In the genomic region with DNA sequence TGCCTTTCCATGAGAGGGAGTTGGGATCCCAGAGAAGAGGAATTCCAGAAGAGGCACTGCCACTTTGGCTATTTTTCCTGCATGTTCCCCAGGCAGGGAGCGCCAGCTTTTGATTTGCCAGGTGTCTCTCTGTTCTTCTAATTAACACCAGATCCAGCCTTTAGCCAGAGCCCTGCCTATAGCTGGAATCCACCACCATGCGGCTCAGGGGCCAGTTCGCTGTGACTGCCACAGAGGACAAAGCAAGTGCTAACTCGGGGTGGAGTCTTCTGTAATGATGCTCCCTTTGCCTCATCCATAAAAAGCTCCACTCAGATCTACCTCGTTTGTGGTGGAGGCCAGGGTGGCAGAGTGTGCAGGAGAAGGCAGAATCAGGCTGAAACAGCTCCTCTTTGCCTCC, we compare ENCODE assay signal across 8 cellular contexts. TPM values are rescaled to one million over a fixed set of nuclear protein-coding genes. Genes with fewer than 3 reads are reported as not detected.
DNase-seq lines count a peak whose midpoint lies in the region; ATAC-seq and TF ChIP-seq lines count a peak whose summit lies in the region.

No MANE protein-coding gene starts in this region.

- peaks cover 20% of the 10 kb centered on the region for H3F3A ChIP-seq in smooth muscle cell (ENCODE audit: low read depth)

- no peak overlapping the region for H3K4me3 ChIP-seq in H7 (ENCODE audit: insufficient read depth, low read depth, low read length)
- peak overlapping the region; percentile 67 for H3K4me3 ChIP-seq in smooth muscle cell

- no peak for TF ChIP-seq CTCF in smooth muscle cell (IDR thresholded peaks at IDR 0.05; ENCODE audit: borderline replicate concordance, insufficient read depth, poor library complexity, severe bottlenecking)

- DNase-seq in H7 = peak; percentile 67
- DNase-seq in SW480 (ENCODE audit: low spot score) = peak; percentile 83
- no peak for DNase-seq in Right ventricle myocardium superior
- DNase-seq in smooth muscle cell (lab: John Stamatoyannopoulos, UW; ENCODE audit: unreplicated experiment) = no peak
- DNase-seq in stimulated activated CD4-positive, alpha-beta T cell treated with anti-CD3 and anti-CD28 coated beads, Interleukin-2, amount 100 ng/mL, for 48 hours = no peak
- DNase-seq in SIG-M5 treated with dmso at 0.1 percent for 504 hours (lab: John Stamatoyannopoulos, UW; ENCODE audit: unreplicated experiment) = no peak
- DNase-seq in D341Med (ENCODE audit: low spot score) = no peak

- H3K27ac ChIP-seq in smooth muscle cell (ENCODE audit: low read depth) = peak overlapping the region; percentile 99

- H3K4me1 ChIP-seq in smooth muscle cell (ENCODE audit: low read depth) = peaks cover 26% of the 10 kb centered on the region

- intact Hi-C loops in Right ventricle myocardium superior (cut with DNase I) = no loop called here

- H3K36me3 ChIP-seq in H7 (replicated peaks; ENCODE audit: control insufficient read depth, insufficient read depth, low read length) (no peaks in the 10 kb centered on the region), smooth muscle cell (ENCODE audit: low read depth) (no peaks in the 10 kb centered on the region)

- 17% methylated on average over 5 of the region's 5 CpGs for WGBS in smooth muscle cell (ENCODE audit: low lambda C conversion rate)

- H3K4me2 ChIP-seq in smooth muscle cell = peak overlapping the region; percentile 91

- H4K20me1 ChIP-seq in smooth muscle cell (ENCODE audit: low read depth) = no peaks in the 10 kb centered on the region

- ATAC-seq in Right ventricle myocardium superior (ENCODE audit: poor library complexity) = peak; percentile 29
- no peak for ATAC-seq in HG03457 (IDR thresholded peaks at IDR 0.05; ENCODE audit: unreplicated experiment)

- H3K27me3 ChIP-seq in H7 (ENCODE audit: control insufficient read depth, insufficient read depth, low read length) (peaks cover 27% of the 10 kb centered on the region), smooth muscle cell (ENCODE audit: low read depth) (no peaks in the 10 kb centered on the region)

- no peaks in the 10 kb centered on the region for H3K9me3 ChIP-seq in smooth muscle cell (replicated peaks; ENCODE audit: low read depth)

- H3K9ac ChIP-seq in smooth muscle cell (ENCODE audit: low read depth) = peak overlapping the region; percentile 96

- H2AFZ ChIP-seq in smooth muscle cell (ENCODE audit: low read depth) = no peak overlapping the region

- H3K79me2 ChIP-seq in smooth muscle cell (ENCODE audit: low read depth) = no peaks in the 10 kb centered on the region

RNA-seq across cellular contexts. Expression of a gene that starts 17.9 kb away (rescaled TPM):
- 59.3 and 74.2 TPM in 2 replicates for total RNA-seq in H7 (2014; rRNA removed; shearing (Covaris generic))
- total RNA-seq in Right ventricle myocardium superior (99.5 TPM), smooth muscle cell (77.4 and 86.7 TPM in 2 replicates)
- polyA plus RNA-seq in smooth muscle cell = 61.7 and 62.0 TPM in 2 replicates

RNA-seq across cellular contexts. Expression of a gene that starts 45.8 kb away (rescaled TPM):
- total RNA-seq in H7 (2014; rRNA removed; shearing (Covaris generic)) = 0.38 TPM in 1 of 2 replicates, not detected in the other
- total RNA-seq in Right ventricle myocardium superior = 2.1 TPM
- total RNA-seq in smooth muscle cell = 7.0 and 17.1 TPM in 2 replicates
- 1.2 and 9.1 TPM in 2 replicates for polyA plus RNA-seq in smooth muscle cell

Comparison
In these comparisons a context has a peak if more than half of its experiments do, and no peak if none do; other contexts are left out.
1. DNase-seq: peak in H7 (single experiment) and SW480 (single experiment); none in Right ventricle myocardium superior (single experiment), smooth muscle cell (single experiment), stimulated activated CD4-positive, alpha-beta T cell treated with anti-CD3 and anti-CD28 coated beads, Interleukin-2, amount 100 ng/mL, for 48 hours (0 of 2), SIG-M5 treated with dmso at 0.1 percent for 504 hours (single experiment) and D341Med (single experiment).